ENCODE assay signal across 18 cellular contexts in genomic region chr1:205766038-205766437, GRCh38. TPM values are rescaled to one million over a fixed set of nuclear protein-coding genes. Genes with fewer than 3 reads are reported as not detected.
DNase-seq lines count a peak whose midpoint lies in the region; ATAC-seq and TF ChIP-seq lines count a peak whose summit lies in the region.
"Had no signal": no experiment of that assay in that cellular context is flagged by ENCODE, and none has a peak within 500 bp of the region (broad histone marks: within the 10 kb centered on the region; RNA-seq: fewer than 3 reads in every experiment).

No MANE protein-coding gene starts in this region.

- ATAC-seq in SK-N-SH treated with all-trans-retinoic acid at 6 μM for 48 hours (peak; percentile 66), PC-3 (peak; percentile 97), HG02763 (IDR thresholded peaks at IDR 0.05; ENCODE audit: unreplicated experiment) (no peak), GM21737 (IDR thresholded peaks at IDR 0.05; ENCODE audit: unreplicated experiment) (no peak), WTC11 (no peak)
- ATAC-seq: activated CD8-positive, alpha-beta memory T cell treated with anti-CD3 and anti-CD28 coated beads, Interleukin-2, amount 10 ng/mL, durations not matched to agents 7 days and 5 days; left lung; naive thymus-derived CD4-positive, alpha-beta T cell had no signal

- no peak overlapping the region for H3K4me3 ChIP-seq in SK-N-SH (ENCODE audit: low read depth in 2 of 2, low read length in 1 of 2)
- no peak overlapping the region for H3K4me3 ChIP-seq in PC-3 (ENCODE audit: low read length)
- H3K4me3 ChIP-seq: colonic mucosa, left lung, thyroid gland had no signal

- H2AFZ ChIP-seq in SK-N-SH (ENCODE audit: low read depth) (no peak overlapping the region), PC-3 (ENCODE audit: low read length) (no peak overlapping the region)

- no TSS peak for BruUV-seq in PC-3 (replicated peaks; lab: Mats Ljungman, UMichigan)

- H3K27me3 Mint-ChIP-seq in chondrocyte (ENCODE audit: low read depth) (no peaks in the 10 kb centered on the region), WTC11 (ENCODE audit: low read depth) (peaks cover 5% of the 10 kb centered on the region; the same call in 1 of the 2 replicates)
- H3K27me3 Mint-ChIP-seq: activated CD8-positive, alpha-beta memory T cell treated with anti-CD3 and anti-CD28 coated beads, Interleukin-2, amount 10 ng/mL, durations not matched to agents 7 days and 5 days; CD4-positive, CD25-positive, alpha-beta regulatory T cell; naive thymus-derived CD4-positive, alpha-beta T cell had no signal

- H3K36me3 Mint-ChIP-seq in chondrocyte (ENCODE audit: low read depth) (peaks cover 6% of the 10 kb centered on the region), WTC11 (no peaks in the 10 kb centered on the region)

- TF ChIP-seq EP300 in SK-N-SH (IDR thresholded peaks at IDR 0.05; ENCODE audit: borderline replicate concordance in 1 of 2, low read depth in 1 of 2, low read length in 1 of 2) = no peak

- H3K27ac Mint-ChIP-seq in chondrocyte (ENCODE audit: unreplicated experiment) = peak overlapping the region; percentile 22
- no peak overlapping the region for H3K27ac Mint-ChIP-seq in WTC11
- H3K27ac Mint-ChIP-seq: activated CD8-positive, alpha-beta memory T cell treated with anti-CD3 and anti-CD28 coated beads, Interleukin-2, amount 10 ng/mL, durations not matched to agents 7 days and 5 days had no signal

- intact Hi-C loops in PC-3 (cut with micrococcal nuclease) = no loop called here

- H3K79me2 ChIP-seq in SK-N-SH (ENCODE audit: insufficient read depth) (no peaks in the 10 kb centered on the region), PC-3 (ENCODE audit: low read length) (no peaks in the 10 kb centered on the region)

- 77% methylated on average over 5 of the region's 5 CpGs for whole genome bisulfite sequencing in SK-N-SH (ENCODE audit: low lambda C conversion rate)

- H3K9me3 Mint-ChIP-seq in chondrocyte (ENCODE audit: low read depth) (no peaks in the 10 kb centered on the region), WTC11 (no peaks in the 10 kb centered on the region)
- H3K9me3 Mint-ChIP-seq: CD4-positive, CD25-positive, alpha-beta regulatory T cell had no signal

- peaks cover 0 to 6% of the 10 kb centered on the region in 2 experiments for H3K36me3 ChIP-seq in SK-N-SH (replicated peaks in 1 of 2; ENCODE audit: control insufficient read depth in 1 of 2, insufficient read depth in 2 of 2, low read length in 1 of 2)
- H3K36me3 ChIP-seq in PC-3 (ENCODE audit: low read depth, low read length) = no peaks in the 10 kb centered on the region
- H3K36me3 ChIP-seq: colonic mucosa, thyroid gland had no signal

- TF ChIP-seq CTCF in SK-N-SH (IDR thresholded peaks at IDR 0.05) (no peak), PC-3 (conservative IDR thresholded peaks at IDR 0.05; ENCODE audit: low read depth, low read length) (no peak), chondrocyte (IDR thresholded peaks at IDR 0.05) (no peak), WTC11 (IDR thresholded peaks at IDR 0.05) (no peak)

- no peaks in the 10 kb centered on the region for H4K20me1 ChIP-seq in SK-N-SH (ENCODE audit: insufficient read depth)
- H4K20me1 ChIP-seq in PC-3 (ENCODE audit: low read length) = no peaks in the 10 kb centered on the region

- H3K9me3 ChIP-seq in SK-N-SH = no peaks in the 10 kb centered on the region
- no peaks in the 10 kb centered on the region for H3K9me3 ChIP-seq in PC-3 (ENCODE audit: low read length)
- H3K9me3 ChIP-seq: colonic mucosa, left lung, thyroid gland had no signal

- DNase-seq in SK-N-SH (no peak), PC-3 (peak; percentile 59), chondrocyte (ENCODE audit: low spot score) (no peak), renal cortical epithelial cell (ENCODE audit: low read depth) (peak; percentile 68), WTC11 (ENCODE audit: low spot score) (no peak)
- DNase-seq: activated CD8-positive, alpha-beta memory T cell treated with anti-CD3 and anti-CD28 coated beads, Interleukin-2, amount 10 ng/mL, durations not matched to agents 7 days and 5 days; CD4-positive, CD25-positive, alpha-beta regulatory T cell; colonic mucosa; hippocampal formation; left lung; naive thymus-derived CD4-positive, alpha-beta T cell; NCI-H2171; NK-92 treated with Interleukin-12 subunit alpha and Interleukin-12 subunit beta, amount 100 ng/mL, for 24 hours; thyroid gland had no signal

- H3K4me1 Mint-ChIP-seq in chondrocyte (ENCODE audit: low read depth) (peaks cover 14% of the 10 kb centered on the region), WTC11 (no peaks in the 10 kb centered on the region)

- no peak for TF ChIP-seq RAD21 in SK-N-SH (IDR thresholded peaks at IDR 0.05; ENCODE audit: low read length)

- POLR2A ChIA-PET in SK-N-SH (lab: Yijun Ruan, JAX) = no interaction called here
- POLR2A ChIA-PET in PC-3 (lab: Charles Lee; ENCODE audit: unreplicated experiment) = no interaction called here
- POLR2A ChIA-PET in WTC11 (lab: Charles Lee) = no interaction called here

- H3K4me2 ChIP-seq in SK-N-SH (no peak overlapping the region), PC-3 (ENCODE audit: low read length) (no peak overlapping the region)

- no peaks in the 10 kb centered on the region for H3K27me3 ChIP-seq in SK-N-SH (ENCODE audit: insufficient read depth)
- no peaks in the 10 kb centered on the region for H3K27me3 ChIP-seq in PC-3 (ENCODE audit: low read length)
- H3K27me3 ChIP-seq: colonic mucosa, left lung, thyroid gland had no signal

- no peaks in the 10 kb centered on the region for H3K9me2 ChIP-seq in SK-N-SH
- H3K9me2 ChIP-seq in PC-3 (replicated peaks; ENCODE audit: low read length) = no peaks in the 10 kb centered on the region

- H3F3A ChIP-seq in SK-N-SH (replicated peaks; ENCODE audit: insufficient read depth) (no peaks in the 10 kb centered on the region), PC-3 (ENCODE audit: low read length, unreplicated experiment) (no peaks in the 10 kb centered on the region)

- H3K4me3 Mint-ChIP-seq in chondrocyte (ENCODE audit: unreplicated experiment) = no peak overlapping the region
- H3K4me3 Mint-ChIP-seq in WTC11 = no peak overlapping the region
- H3K4me3 Mint-ChIP-seq: activated CD8-positive, alpha-beta memory T cell treated with anti-CD3 and anti-CD28 coated beads, Interleukin-2, amount 10 ng/mL, durations not matched to agents 7 days and 5 days; naive thymus-derived CD4-positive, alpha-beta T cell had no signal

- H3K27ac ChIP-seq in SK-N-SH (ENCODE audit: low read depth in 2 of 2, low read length in 1 of 2) = no peak overlapping the region
- H3K27ac ChIP-seq in PC-3 (ENCODE audit: low read length) = no peak overlapping the region
- H3K27ac ChIP-seq: 22Rv1, colonic mucosa, left lung had no signal

- CTCF ChIA-PET in SK-N-SH (lab: Yijun Ruan, JAX) (interaction anchor here (1.7 kb wide), 1 partner anchor 10 kb away, joined by 5 read pairs; the partner anchor contains the start of gene RAB29), PC-3 (lab: Charles Lee) (interaction anchor here (0.6 kb wide), 1 partner anchor 95 kb away, joined by 3 read pairs; no protein-coding TSS in a partner anchor), WTC11 (lab: Charles Lee) (interaction anchor here (0.8 to 1.9 kb wide), 3 partner anchors 108 to 211 kb away, joined by 4 to 9 read pairs (median 4); no protein-coding TSS in a partner anchor)

- no peak overlapping the region for H3K9ac ChIP-seq in SK-N-SH
- no peak overlapping the region for H3K9ac ChIP-seq in PC-3 (ENCODE audit: low read length)

- H3K4me1 ChIP-seq in SK-N-SH (ENCODE audit: control insufficient read depth in 1 of 2, insufficient read depth in 2 of 2, low read depth in 1 of 2, low read length in 1 of 2) (no peaks in the 10 kb centered on the region), PC-3 (ENCODE audit: insufficient read depth, low read length) (0 out of 2 replicates have a peak, but pooled peaks cover 8% of the 10 kb centered on the region)
- H3K4me1 ChIP-seq: colonic mucosa, left lung had no signal

TF ChIP-seq in SK-N-SH treated with all-trans-retinoic acid at 6 μM for 48 hours, 23 proteins besides CTCF, POLR2A, EP300 and RAD21 (continues in another document):
- TF ChIP-seq ARNTL (CRISPR knock-in tag; IDR thresholded peaks at IDR 0.05; ENCODE audit: borderline replicate concordance, low read depth) = no peak

TF ChIP-seq in SK-N-SH, 30 proteins besides CTCF, POLR2A, EP300 and RAD21 (continues in another document):
- TF ChIP-seq USF1 (IDR thresholded peaks at IDR 0.05; ENCODE audit: borderline replicate concordance, low read depth) = no peak

TF ChIP-seq in WTC11, 78 proteins besides CTCF, POLR2A, EP300 and RAD21 (continues in another document):
- no peak for TF ChIP-seq NFE2L1 (CRISPR knock-in tag; IDR thresholded peaks at IDR 0.05)
- no peak for TF ChIP-seq GRHL2 (CRISPR knock-in tag; IDR thresholded peaks at IDR 0.05; ENCODE audit: insufficient replicate concordance, severe bottlenecking)
- TF ChIP-seq ATF1 (CRISPR knock-in tag; IDR thresholded peaks at IDR 0.05) = no peak

RNA-seq across cellular contexts. Expression of gene RAB29, which starts 9.2 kb away (rescaled TPM):
- polyA plus RNA-seq in SK-N-SH (2012; rRNA removed) = 9.2 and 9.8 TPM in 2 replicates
- 9.0 and 11.1 TPM in 2 replicates for polyA plus RNA-seq in SK-N-SH (2012; cell fraction: cytosol; rRNA removed)
- polyA plus RNA-seq in SK-N-SH (2012; cell fraction: nucleus; rRNA removed) = 9.0 and 12.2 TPM in 2 replicates
- total RNA-seq in PC-3 (2014; rRNA removed) = 7.4 and 7.9 TPM in 2 replicates
- total RNA-seq in chondrocyte = 17.6 to 27.4 TPM (median 25.5 TPM) in 3 replicates
- 45.7 and 53.2 TPM in 2 replicates for total RNA-seq in renal cortical epithelial cell
- 10.7 to 11.2 TPM (median 11.0 TPM) in 3 replicates for total RNA-seq in WTC11 (2021)

RNA-seq across cellular contexts. Expression of gene NUCKS1, which starts 16.1 kb away (rescaled TPM):
- 25.4 and 35.3 TPM in 2 replicates for polyA plus RNA-seq in SK-N-SH (2012; rRNA removed)
- 46.4 and 53.5 TPM in 2 replicates for polyA plus RNA-seq in SK-N-SH (2012; cell fraction: cytosol; rRNA removed)
- 5.6 and 15.0 TPM in 2 replicates for polyA plus RNA-seq in SK-N-SH (2012; cell fraction: nucleus; rRNA removed)
- total RNA-seq in PC-3 (2014; rRNA removed) (101 and 122 TPM in 2 replicates), chondrocyte (189 to 223 TPM (median 203 TPM) in 3 replicates), renal cortical epithelial cell (120 and 123 TPM in 2 replicates), WTC11 (2021) (401 to 414 TPM (median 403 TPM) in 3 replicates)

RNA-seq across cellular contexts. Expression of gene SLC41A1, which starts 47.0 kb away (rescaled TPM):
- polyA plus RNA-seq in SK-N-SH (2012; rRNA removed) = 18.3 and 25.1 TPM in 2 replicates
- polyA plus RNA-seq in SK-N-SH (2012; cell fraction: cytosol; rRNA removed) = 16.6 and 18.3 TPM in 2 replicates
- 17.8 and 28.3 TPM in 2 replicates for polyA plus RNA-seq in SK-N-SH (2012; cell fraction: nucleus; rRNA removed)
- 17.2 and 22.8 TPM in 2 replicates for total RNA-seq in PC-3 (2014; rRNA removed)
- 21.8 to 23.6 TPM (median 23.5 TPM) in 3 replicates for total RNA-seq in chondrocyte
- total RNA-seq in renal cortical epithelial cell = 8.9 and 32.2 TPM in 2 replicates
- 30.4 to 32.8 TPM (median 31.9 TPM) in 3 replicates for total RNA-seq in WTC11 (2021)

Comparison
In these comparisons a context has a peak if more than half of its experiments do, and no peak if none do; other contexts are left out.
1. ATAC-seq: peak in SK-N-SH treated with all-trans-retinoic acid at 6 μM for 48 hours (single experiment) and PC-3 (single experiment); none in HG02763 (single experiment), GM21737 (single experiment) and WTC11 (single experiment).
2. DNase-seq: peak in PC-3 (single experiment) and renal cortical epithelial cell (single experiment); none in SK-N-SH (single experiment), chondrocyte (single experiment) and WTC11 (single experiment).